Comparison of ENCODE assay signal across 26 cellular contexts in genomic region chr2:84539729-84540128, GRCh38. TPM values are rescaled to one million over a fixed set of nuclear protein-coding genes. Genes with fewer than 3 reads are reported as not detected.
"Had no signal": no experiment of that assay in that cellular context is flagged by ENCODE, and none has a peak within 500 bp of the region (broad histone marks: within the 10 kb centered on the region; RNA-seq: fewer than 3 reads in every experiment).

No MANE protein-coding gene starts in this region.

- H3K4me1 Mint-ChIP-seq: brain, mesothelial cell of epicardium, naive B cell, nephron progenitor cell had no signal

- H3K27ac Mint-ChIP-seq: activated CD4-positive, alpha-beta memory T cell treated with anti-CD3 and anti-CD28 coated beads, Interleukin-2, amount 10 ng/mL, durations not matched to agents 7 days and 5 days; activated naive CD4-positive, alpha-beta T cell treated with anti-CD3 and anti-CD28 coated beads, Interleukin-2, amount 50 U/mL, for 24 hours; brain; mesothelial cell of epicardium; naive B cell; nephron progenitor cell; progenitor cell of endocrine pancreas; stimulated activated naive CD8-positive, alpha-beta T cell treated with anti-CD3 and anti-CD28 coated beads, Interleukin-15, Interleukin-2, amounts not matched to agents 100 ng/mL and 50 ng/mL, for 24 hours; type B pancreatic cell had no signal

- H3K36me3 Mint-ChIP-seq: activated naive CD4-positive, alpha-beta T cell treated with anti-CD3 and anti-CD28 coated beads, Interleukin-2, amount 50 U/mL, for 24 hours; brain; mesothelial cell of epicardium; naive B cell; type B pancreatic cell had no signal

- DNase-seq: activated CD4-positive, alpha-beta memory T cell treated with anti-CD3 and anti-CD28 coated beads, Interleukin-2, amount 10 ng/mL, durations not matched to agents 7 days and 5 days; activated CD4-positive, alpha-beta T cell treated with anti-CD3 and anti-CD28 coated beads for 48 hours; activated CD4-positive, CD25-positive, alpha-beta regulatory T cell; activated gamma-delta T cell treated with Interleukin-2 at 50 U/mL for 16 hours; foreskin keratinocyte; heart right ventricle; naive B cell; nephron progenitor cell; right lobe of liver; stimulated activated CD4-positive, alpha-beta T cell treated with anti-CD3 and anti-CD28 coated beads, Interleukin-2, amount 100 ng/mL, for 48 hours; substantia nigra; uterus had no signal

- H3K9me3 Mint-ChIP-seq: activated CD4-positive, alpha-beta memory T cell treated with anti-CD3 and anti-CD28 coated beads, Interleukin-2, amount 10 ng/mL, durations not matched to agents 7 days and 5 days; activated naive CD4-positive, alpha-beta T cell treated with anti-CD3 and anti-CD28 coated beads, Interleukin-2, amount 50 U/mL, for 24 hours; brain; mesothelial cell of epicardium; naive B cell; nephron progenitor cell; stimulated activated naive CD8-positive, alpha-beta T cell treated with anti-CD3 and anti-CD28 coated beads, Interleukin-15, Interleukin-2, amounts not matched to agents 100 ng/mL and 50 ng/mL, for 24 hours; type B pancreatic cell had no signal

- H3K4me1 ChIP-seq: ascending aorta, esophagus muscularis mucosa, foreskin keratinocyte, heart right ventricle, right lobe of liver, uterus had no signal

- H3K27me3 ChIP-seq: ascending aorta, cardiac muscle cell, esophagus muscularis mucosa, foreskin keratinocyte, neutrophil, right lobe of liver, uterus had no signal

- H3K4me3 Mint-ChIP-seq: activated CD4-positive, alpha-beta memory T cell treated with anti-CD3 and anti-CD28 coated beads, Interleukin-2, amount 10 ng/mL, durations not matched to agents 7 days and 5 days; activated naive CD4-positive, alpha-beta T cell treated with anti-CD3 and anti-CD28 coated beads, Interleukin-2, amount 50 U/mL, for 24 hours; brain; mesothelial cell of epicardium; naive B cell; nephron progenitor cell; stimulated activated naive CD8-positive, alpha-beta T cell treated with anti-CD3 and anti-CD28 coated beads, Interleukin-15, Interleukin-2, amounts not matched to agents 100 ng/mL and 50 ng/mL, for 24 hours; type B pancreatic cell had no signal

- H3K27ac ChIP-seq: ascending aorta, cardiac muscle cell, esophagus muscularis mucosa, foreskin keratinocyte, heart right ventricle, neutrophil, right lobe of liver, uterus had no signal

- ATAC-seq: foreskin keratinocyte, heart right ventricle, right lobe of liver, SK-N-SH treated with all-trans-retinoic acid at 6 μM for 48 hours had no signal

- H3K4me3 ChIP-seq: ascending aorta, cardiac muscle cell, esophagus muscularis mucosa, heart right ventricle, right lobe of liver, uterus had no signal

- H3K36me3 ChIP-seq: ascending aorta, cardiac muscle cell, esophagus muscularis mucosa, heart right ventricle, neutrophil, right lobe of liver had no signal

- H3K9me3 ChIP-seq: ascending aorta, esophagus muscularis mucosa, heart right ventricle, neutrophil, right lobe of liver, uterus had no signal

- H3K27me3 Mint-ChIP-seq: activated CD4-positive, alpha-beta memory T cell treated with anti-CD3 and anti-CD28 coated beads, Interleukin-2, amount 10 ng/mL, durations not matched to agents 7 days and 5 days; activated naive CD4-positive, alpha-beta T cell treated with anti-CD3 and anti-CD28 coated beads, Interleukin-2, amount 50 U/mL, for 24 hours; progenitor cell of endocrine pancreas; stimulated activated naive CD8-positive, alpha-beta T cell treated with anti-CD3 and anti-CD28 coated beads, Interleukin-15, Interleukin-2, amounts not matched to agents 100 ng/mL and 50 ng/mL, for 24 hours had no signal

RNA-seq across cellular contexts. Expression of gene DNAH6, which starts 23.4 kb away (rescaled TPM):
- total RNA-seq: ascending aorta, chondrocyte, glomerular endothelial cell, osteocyte had no signal
